In the genomic region with DNA sequence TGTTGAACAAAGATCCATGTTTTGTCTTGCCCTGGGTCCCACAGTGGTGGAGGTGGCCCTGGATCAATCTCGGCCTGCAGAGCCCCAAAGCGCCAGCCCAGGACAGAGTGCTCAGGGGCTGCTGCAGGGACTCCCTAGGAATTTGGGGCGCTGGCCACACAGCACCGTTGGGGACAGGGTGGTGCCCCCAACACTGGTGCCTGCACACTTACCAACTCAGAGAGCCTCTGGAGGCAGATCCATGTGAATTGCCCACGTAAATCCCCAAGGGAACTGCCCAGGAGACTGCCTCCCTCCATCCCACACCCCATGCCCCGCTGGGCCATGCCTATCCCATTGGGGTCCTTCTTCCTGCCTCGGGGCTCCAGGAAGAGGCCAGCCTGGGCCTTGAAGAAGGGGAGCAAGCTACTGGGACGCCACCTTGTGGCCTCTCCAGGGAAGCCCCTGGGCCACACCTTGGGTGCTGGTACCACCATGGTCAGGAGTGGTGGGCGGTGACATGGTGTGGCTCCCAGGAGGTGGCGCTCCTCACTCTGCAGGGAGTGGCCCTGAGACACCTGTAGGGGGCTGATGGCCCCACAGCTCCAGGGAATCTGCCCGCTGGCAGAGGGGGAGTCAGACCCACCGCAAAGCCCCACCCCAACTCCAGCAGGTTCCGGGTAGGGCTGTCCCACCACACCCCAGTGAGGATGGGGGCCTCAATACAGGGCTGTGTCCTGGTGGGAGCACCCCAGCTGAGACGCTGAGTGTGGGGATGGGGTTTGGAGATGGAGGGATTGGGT, we compare ENCODE assay signal across 8 cellular contexts. TPM values are rescaled to one million over a fixed set of nuclear protein-coding genes. Genes with fewer than 3 reads are reported as not detected.
DNase-seq lines count a peak whose midpoint lies in the region; ATAC-seq, FAIRE-seq and TF ChIP-seq lines count a peak whose summit lies in the region.

No MANE protein-coding gene starts in this region.

- BruUV-seq in K562 (replicated peaks; lab: Mats Ljungman, UMichigan) = no TSS peak

- peak overlapping the region; percentile 64 for H3K4me2 ChIP-seq in K562 (ENCODE audit: insufficient read depth, low read length)

- H3K27ac Mint-ChIP-seq in T-helper 17 cell = no peak overlapping the region

- H3K27me3 ChIP-seq in MG63 (no peaks in the 10 kb centered on the region), K562 (ENCODE audit: control insufficient read depth in 2 of 2, insufficient read depth in 2 of 2, low read length in 2 of 2) (no peaks in the 10 kb centered on the region), kidney epithelial cell (ENCODE audit: control insufficient read depth, insufficient read depth, low read length) (peaks cover 6% of the 10 kb centered on the region)

- peak; percentile 91 for ATAC-seq in GM21786 (IDR thresholded peaks at IDR 0.05; ENCODE audit: unreplicated experiment)
- ATAC-seq in T-helper 17 cell = peak; percentile 99
- ATAC-seq in K562 = peak; percentile 99

- H3K9me3 ChIP-seq in MG63 (no peaks in the 10 kb centered on the region), T-helper 17 cell (ENCODE audit: control insufficient read depth, low read length, poor library complexity, severe bottlenecking) (no peaks in the 10 kb centered on the region), K562 (replicated peaks; ENCODE audit: control insufficient read depth, insufficient read depth, low read depth, low read length) (no peaks in the 10 kb centered on the region)

- no peaks in the 10 kb centered on the region for H3K79me2 ChIP-seq in K562 (ENCODE audit: control insufficient read depth, insufficient read depth, low read length)

- H3K4me1 ChIP-seq in K562 (replicated peaks in 1 of 2; ENCODE audit: control insufficient read depth in 2 of 2, insufficient read depth in 2 of 2, low read length in 2 of 2) = peaks cover 4 to 44% of the 10 kb centered on the region in 2 experiments; a peak in 4 of 5 replicates

- DNase-seq in GDM1 (lab: John Stamatoyannopoulos, UW) (peak; percentile 75), MG63 (peak; percentile 54), T-helper 17 cell (peak; percentile 52 to 65 (median 56)), K562 (ENCODE audit: extremely low read depth in 1 of 4, low spot score in 3 of 4) (peak; percentile 94 to 96 (median 95)), kidney epithelial cell (ENCODE audit: low read depth) (no peak), NCI-H187 treated with DMSO at 0.1 percent for 48 hours (lab: John Stamatoyannopoulos, UW) (no peak)
- DNase-seq in stimulated activated CD8-positive, alpha-beta memory T cell treated with anti-CD3 and anti-CD28 coated beads, Interleukin-12 subunit alpha, Interleukin-12 subunit beta, amount 100 ng/mL, for 4 hours (ENCODE audit: low read depth) = peak; percentile 39

- WGBS in K562 (ENCODE audit: insufficient coverage, low coverage, missing lambda C conversion rate) = 11% methylated on average over 12 of the region's 14 CpGs

- peak; percentile 99 to 100 (median 99) for TF ChIP-seq CTCF in K562 (IDR thresholded peaks at IDR 0.05 in 2 of 3, conservative IDR thresholded peaks at IDR 0.05 in 1 of 3; ENCODE audit: insufficient read depth in 2 of 3, low read depth in 1 of 3, low read length in 3 of 3)
- peak; percentile 83 for TF ChIP-seq CTCF in kidney epithelial cell (IDR thresholded peaks at IDR 0.05; ENCODE audit: insufficient read depth, low read length, poor library complexity, severe bottlenecking)

- H3K27ac ChIP-seq in K562 (ENCODE audit: extremely low read depth, low read depth, low read length) = no peak overlapping the region

- H3K4me3 ChIP-seq in MG63 (no peak overlapping the region), K562 (no peak overlapping the region; the same call in 1 of the 2 replicates), kidney epithelial cell (ENCODE audit: low read depth, low read length) (no peak overlapping the region)

- no peak overlapping the region for H3K4me3 Mint-ChIP-seq in T-helper 17 cell

- no peaks in the 10 kb centered on the region for H3K9me1 ChIP-seq in K562 (ENCODE audit: control insufficient read depth, insufficient read depth, low read length)

- POLR2A ChIA-PET in K562 (lab: Yijun Ruan, JAX) = interaction anchor here (0.6 kb wide), 2 partner anchors 10 to 14 kb away, joined by 3 read pairs; no protein-coding TSS in a partner anchor

- H3K36me3 Mint-ChIP-seq in T-helper 17 cell (ENCODE audit: low read depth) = no peaks in the 10 kb centered on the region

- H3K4me1 Mint-ChIP-seq in T-helper 17 cell = peaks cover 3% of the 10 kb centered on the region

- CTCF ChIA-PET in K562 (lab: Yijun Ruan, JAX; ENCODE audit: low intra/inter-chr PET ratio) = interaction anchor here (0.6 to 2.6 kb wide), 3 partner anchors 32 to 267 kb away, joined by 3 to 25 read pairs (median 6); no protein-coding TSS in a partner anchor

- intact Hi-C loops in K562 (cut with micrococcal nuclease) = loop anchor here (1.0 kb wide), 2 partner anchors 198 to 221 kb away; no protein-coding TSS in a partner anchor

- peak; percentile 97 for FAIRE-seq in K562 (lab: Jason Lieb, UNC)

- no peaks in the 10 kb centered on the region for H3K36me3 ChIP-seq in MG63
- no peaks in the 10 kb centered on the region for H3K36me3 ChIP-seq in K562 (ENCODE audit: control insufficient read depth, insufficient read depth, low read length)
- no peaks in the 10 kb centered on the region for H3K36me3 ChIP-seq in kidney epithelial cell (ENCODE audit: control insufficient read depth, insufficient read depth, low read length)

- H2AFZ ChIP-seq in K562 (ENCODE audit: low read depth, low read length) = peak overlapping the region; percentile 96

- in situ Hi-C loops in K562 (cut with MboI) = loop anchor here (10.0 kb wide), 1 partner anchor 217 kb away; no protein-coding TSS in a partner anchor

- TF ChIP-seq EP300 in K562 (IDR thresholded peaks at IDR 0.05; ENCODE audit: low read length) = no peak

- peak overlapping the region in 1 of 2 experiments; percentile 69; a peak in 2 of 4 replicates for H3K9ac ChIP-seq in K562 (ENCODE audit: insufficient read depth in 1 of 2, low read depth in 2 of 2, low read length in 2 of 2)

- peak; percentile 86 to 98 for TF ChIP-seq RAD21 in K562 (CRISPR knock-in tag; conservative IDR thresholded peaks at IDR 0.05 in 1 of 2, IDR thresholded peaks at IDR 0.05 in 1 of 2)

- TF ChIP-seq POLR2A in K562 (conservative IDR thresholded peaks at IDR 0.05) = no peak

- H3K27me3 Mint-ChIP-seq in T-helper 17 cell = no peaks in the 10 kb centered on the region

- no peaks in the 10 kb centered on the region for H4K20me1 ChIP-seq in K562 (replicated peaks; ENCODE audit: control insufficient read depth, insufficient read depth, low read length)

RNA-seq across cellular contexts. Expression of gene CFAP99, which starts 22.8 kb away (rescaled TPM):
- total RNA-seq in MG63 (2014; rRNA removed; shearing (Covaris generic); ENCODE audit: low replicate concordance) = not detected in 2 replicates
- total RNA-seq in T-helper 17 cell (under 1 TPM; 0.32 to 0.63 TPM), K562 (2014; rRNA removed) (0.12 TPM in 1 of 2 replicates, not detected in the other), K562 (2014; rRNA removed; fragmentation: Illumina TruSeq; extraction: Trizol) (not detected in 2 replicates), K562 (2015; rRNA removed; fragmentation: Illumina TruSeq; extraction: Trizol) (not detected in 2 replicates), K562 (2021) (0.18 and 0.22 TPM in 2 replicates), kidney epithelial cell (not detected in 2 replicates)
- 0.37 TPM in 1 of 2 replicates, not detected in the other for total RNA-seq in K562 (2011; cell fraction: chromatin; rRNA removed; ENCODE audit: low replicate concordance)
- 0.17 TPM in 1 of 2 replicates, not detected in the other for total RNA-seq in K562 (2011; cell fraction: nucleolus; rRNA removed)
- total RNA-seq in K562 (2011; cell fraction: nucleoplasm; rRNA removed) = 0.66 TPM in 1 of 2 replicates, not detected in the other
- polyA plus RNA-seq in K562 (2011; rRNA removed) (0.07 and 0.12 TPM in 2 replicates), K562 (2014; fragmentation: Illumina TruSeq; extraction: Trizol) (0.09 and 0.17 TPM in 2 replicates), K562 (2014; fragmentation: Nextera tagmentation; extraction: Ambion mirVana) (not detected), K562 (2014; rRNA removed) (not detected in 2 replicates)
- 0.07 and 0.12 TPM in 2 replicates for polyA plus RNA-seq in K562 (2011; cell fraction: cytosol; rRNA removed)
- 0.11 and 0.24 TPM in 2 replicates for polyA plus RNA-seq in K562 (2011; cell fraction: nucleus; rRNA removed)
- polyA plus RNA-seq in K562 (2012) = 0.23 and 0.32 TPM in 2 replicates
- polyA minus RNA-seq in K562 (2011; rRNA and poly(A)+ RNA removed) = not detected in 2 replicates
- polyA minus RNA-seq in K562 (2011; cell fraction: cytosol; rRNA and poly(A)+ RNA removed) = not detected in 2 replicates
- not detected in 2 replicates for polyA minus RNA-seq in K562 (2011; cell fraction: nucleus; rRNA and poly(A)+ RNA removed)

RNA-seq across cellular contexts. Expression of gene ZFYVE28, which starts 23.1 kb away (rescaled TPM):
- total RNA-seq in MG63 (2014; rRNA removed; shearing (Covaris generic); ENCODE audit: low replicate concordance) = 1.5 and 3.1 TPM in 2 replicates
- total RNA-seq in T-helper 17 cell (10 to 100 TPM; 49.4 to 63.6 TPM), K562 (2014; rRNA removed) (11.9 and 15.6 TPM in 2 replicates), K562 (2014; rRNA removed; fragmentation: Illumina TruSeq; extraction: Trizol) (5.0 and 6.1 TPM in 2 replicates), K562 (2015; rRNA removed; fragmentation: Illumina TruSeq; extraction: Trizol) (10.7 and 11.0 TPM in 2 replicates), K562 (2021) (24.8 and 25.1 TPM in 2 replicates), kidney epithelial cell (2.0 and 5.7 TPM in 2 replicates)
- 99.5 and 128 TPM in 2 replicates for total RNA-seq in K562 (2011; cell fraction: chromatin; rRNA removed; ENCODE audit: low replicate concordance)
- 69.4 and 77.0 TPM in 2 replicates for total RNA-seq in K562 (2011; cell fraction: nucleolus; rRNA removed)
- 69.0 and 126 TPM in 2 replicates for total RNA-seq in K562 (2011; cell fraction: nucleoplasm; rRNA removed)
- polyA plus RNA-seq in K562 (2011; rRNA removed) (8.2 and 13.7 TPM in 2 replicates), K562 (2014; fragmentation: Illumina TruSeq; extraction: Trizol) (8.9 and 10.3 TPM in 2 replicates), K562 (2014; fragmentation: Nextera tagmentation; extraction: Ambion mirVana) (1 to 10 TPM; 1.3 to 2.1 TPM), K562 (2014; rRNA removed) (16.2 and 20.0 TPM in 2 replicates)
- 10.1 and 10.3 TPM in 2 replicates for polyA plus RNA-seq in K562 (2011; cell fraction: cytosol; rRNA removed)
- polyA plus RNA-seq in K562 (2011; cell fraction: nucleus; rRNA removed) = 85.0 and 102 TPM in 2 replicates
- polyA plus RNA-seq in K562 (2012) = 15.0 and 16.5 TPM in 2 replicates
- 10.9 and 12.1 TPM in 2 replicates for polyA minus RNA-seq in K562 (2011; rRNA and poly(A)+ RNA removed)
- 7.9 and 11.7 TPM in 2 replicates for polyA minus RNA-seq in K562 (2011; cell fraction: cytosol; rRNA and poly(A)+ RNA removed)
- 20.1 and 25.1 TPM in 2 replicates for polyA minus RNA-seq in K562 (2011; cell fraction: nucleus; rRNA and poly(A)+ RNA removed)

RNA-seq across cellular contexts. Expression of gene RNF4, which starts 27.3 kb away (rescaled TPM):
- 39.8 and 44.8 TPM in 2 replicates for total RNA-seq in MG63 (2014; rRNA removed; shearing (Covaris generic); ENCODE audit: low replicate concordance)
- total RNA-seq in T-helper 17 cell = 100 to 1,000 TPM; 102 to 117 TPM
- total RNA-seq in K562 (2011; cell fraction: chromatin; rRNA removed; ENCODE audit: low replicate concordance) = 223 and 256 TPM in 2 replicates
- 134 and 146 TPM in 2 replicates for total RNA-seq in K562 (2011; cell fraction: nucleolus; rRNA removed)
- total RNA-seq in K562 (2011; cell fraction: nucleoplasm; rRNA removed) = 170 and 171 TPM in 2 replicates
- total RNA-seq in K562 (2014; rRNA removed) = 32.1 and 35.5 TPM in 2 replicates
- total RNA-seq in K562 (2014; rRNA removed; fragmentation: Illumina TruSeq; extraction: Trizol) = 38.0 and 40.9 TPM in 2 replicates
- 46.0 and 47.1 TPM in 2 replicates for total RNA-seq in K562 (2015; rRNA removed; fragmentation: Illumina TruSeq; extraction: Trizol)
- 43.5 and 49.1 TPM in 2 replicates for total RNA-seq in K562 (2021)
- polyA plus RNA-seq in K562 (2011; rRNA removed) = 51.5 and 54.7 TPM in 2 replicates
- 44.6 and 45.9 TPM in 2 replicates for polyA plus RNA-seq in K562 (2011; cell fraction: cytosol; rRNA removed)
- polyA plus RNA-seq in K562 (2011; cell fraction: nucleus; rRNA removed) = 74.6 and 75.8 TPM in 2 replicates
- polyA plus RNA-seq in K562 (2012) = 34.3 and 38.0 TPM in 2 replicates
- 40.4 and 44.8 TPM in 2 replicates for polyA plus RNA-seq in K562 (2014; fragmentation: Illumina TruSeq; extraction: Trizol)
- polyA plus RNA-seq in K562 (2014; fragmentation: Nextera tagmentation; extraction: Ambion mirVana) = 10 to 100 TPM; 19.2 to 59.3 TPM
- polyA plus RNA-seq in K562 (2014; rRNA removed) = 32.6 and 35.2 TPM in 2 replicates
- 56.5 and 61.8 TPM in 2 replicates for polyA minus RNA-seq in K562 (2011; rRNA and poly(A)+ RNA removed)
- polyA minus RNA-seq in K562 (2011; cell fraction: cytosol; rRNA and poly(A)+ RNA removed) = 35.3 and 43.3 TPM in 2 replicates
- polyA minus RNA-seq in K562 (2011; cell fraction: nucleus; rRNA and poly(A)+ RNA removed) = 68.3 and 94.6 TPM in 2 replicates
- 83.9 and 88.7 TPM in 2 replicates for total RNA-seq in kidney epithelial cell

Comparison
In these comparisons a context has a peak if more than half of its experiments do, and no peak if none do; other contexts are left out.
1. DNase-seq: peak in GDM1 (single experiment), MG63 (single experiment), T-helper 17 cell (3 of 3), K562 (4 of 4) and stimulated activated CD8-positive, alpha-beta memory T cell treated with anti-CD3 and anti-CD28 coated beads, Interleukin-12 subunit alpha, Interleukin-12 subunit beta, amount 100 ng/mL, for 4 hours (single experiment); none in kidney epithelial cell (single experiment) and NCI-H187 treated with DMSO at 0.1 percent for 48 hours (single experiment).
2. Peak in every context shown above with its lines, with median percentiles within 50 percentile points of each other: ATAC-seq.